7 cellular contexts compared by ENCODE assay signal in genomic region chr17:57955183-57955952, GRCh38. TPM values are rescaled to one million over a fixed set of nuclear protein-coding genes. Genes with fewer than 3 reads are reported as not detected.
DNase-seq lines count a peak whose midpoint lies in the region; ATAC-seq, FAIRE-seq and TF ChIP-seq lines count a peak whose summit lies in the region.

Gene CUEDC1, minus strand, starts transcription at chr17:57955412. Its CDS starts 69,848 bp downstream, at chr17:57885564.

- peaks cover 0 to 51% of the 10 kb centered on the region in 2 donors for H3K4me1 ChIP-seq in right atrium auricular region
- H3K4me1 ChIP-seq in prostate gland (replicated peaks) = peaks cover 3% of the 10 kb centered on the region

- TF ChIP-seq POLR2A in prostate gland (IDR thresholded peaks at IDR 0.05) = no peak

- POLR2A ChIA-PET in T-cell (lab: Charles Lee) = interaction anchor here in 1 of 2 donors (0.6 kb wide), 2 partner anchors 11 to 1110 kb away, joined by 3 to 5 read pairs; no protein-coding TSS in a partner anchor

- H3K4me1 Mint-ChIP-seq in IgD-negative memory B cell = peaks cover 22 to 27% (median 24%) of the 10 kb centered on the region in 3 donors
- peaks cover 24 to 31% (median 27%) of the 10 kb centered on the region in 3 donors for H3K4me1 Mint-ChIP-seq in T-cell

- H3K27ac Mint-ChIP-seq in IgD-negative memory B cell = peak within 1 kb of the TSS; percentile 11 to 57 (median 13)
- no peak within 1 kb of the TSS for H3K27ac Mint-ChIP-seq in T-cell

- peak; percentile 84 to 86 (median 85) for ATAC-seq in T-cell (replicated peaks in 1 of 4)

- H3K36me3 Mint-ChIP-seq in IgD-negative memory B cell = no peaks in the 10 kb centered on the region
- H3K36me3 Mint-ChIP-seq in T-cell = no peaks in the 10 kb centered on the region

- FAIRE-seq in GM18507 (lab: Jason Lieb, UNC) (no peak), urothelium cell line (lab: Jason Lieb, UNC) (peak; percentile 93)

- H3K9me3 Mint-ChIP-seq in IgD-negative memory B cell (no peaks in the 10 kb centered on the region), T-cell (no peaks in the 10 kb centered on the region)

- peak within 1 kb of the TSS; percentile 71 to 86 (median 84) for H3K4me3 Mint-ChIP-seq in IgD-negative memory B cell
- peak within 1 kb of the TSS; percentile 67 to 79 (median 76) for H3K4me3 Mint-ChIP-seq in T-cell

- H3K27ac ChIP-seq in angular gyrus (ENCODE audit: low read depth, low read length) (peak within 1 kb of the TSS; percentile 93), right atrium auricular region (peak within 1 kb of the TSS; percentile 94 to 99), prostate gland (peak within 1 kb of the TSS; percentile 96 to 97)

- peak within 1 kb of the TSS; percentile 65 to 93 for H3K4me3 ChIP-seq in right atrium auricular region
- H3K4me3 ChIP-seq in prostate gland = peak within 1 kb of the TSS; percentile 93 to 94

- DNase-seq in GM18507 (ENCODE audit: extremely low spot score, insufficient read length, low read depth) (peak; percentile 60), T-cell (peak; percentile 22 to 67 (median 50)), right atrium auricular region (ENCODE audit: low spot score) (no peak), prostate gland (ENCODE audit: low spot score) (peak; percentile 67), urothelium cell line (ENCODE audit: low spot score) (peak; percentile 95)

- H3K27me3 ChIP-seq in right atrium auricular region = no peaks in the 10 kb centered on the region
- no peaks in the 10 kb centered on the region for H3K27me3 ChIP-seq in prostate gland (replicated peaks; ENCODE audit: insufficient read depth)

- H3K27me3 Mint-ChIP-seq in IgD-negative memory B cell (peaks cover 71% of the 10 kb centered on the region), T-cell (peaks cover 10 to 25% of the 10 kb centered on the region in 2 donors)

- H3K9me3 ChIP-seq in right atrium auricular region (no peaks in the 10 kb centered on the region), prostate gland (no peaks in the 10 kb centered on the region)

- CTCF ChIA-PET in T-cell (lab: Charles Lee) = interaction anchor here (0.7 to 1.7 kb wide), 5 partner anchors 8 to 121 kb away, joined by 3 to 12 read pairs (median 3); no protein-coding TSS in a partner anchor

- WGBS in prostate gland = under 1% methylated on average over 66 of the region's 79 CpGs

- no peaks in the 10 kb centered on the region for H3K36me3 ChIP-seq in right atrium auricular region
- no peaks in the 10 kb centered on the region for H3K36me3 ChIP-seq in prostate gland

- peak; percentile 47 to 50 for TF ChIP-seq CTCF in right atrium auricular region (IDR thresholded peaks at IDR 0.05)
- peak in 2 of 4 experiments; percentile 26 to 48 for TF ChIP-seq CTCF in prostate gland (IDR thresholded peaks at IDR 0.05)

- intact Hi-C loops in prostate gland (cut with DNase I) = loop anchor here (2.0 kb wide), 1 partner anchor 63 kb away; no protein-coding TSS in a partner anchor

RNA-seq across cellular contexts. Expression of gene CUEDC1, which starts in this region (rescaled TPM):
- polyA plus RNA-seq in IgD-negative memory B cell = not detected
- total RNA-seq in T-cell = 1 to 10 TPM in 1 of 5 donors, under 1 TPM in 3, not detected in 1; 0.33 to 1.4 (median 0.74) TPM
- total RNA-seq in right atrium auricular region = 10 to 100 TPM; 32.5 to 33.3 TPM
- total RNA-seq in prostate gland = 10 to 100 TPM; 33.0 to 44.9 TPM

Comparison
In these comparisons a context has a peak if more than half of its experiments do, and no peak if none do; other contexts are left out.
1. RNA of gene CUEDC1 (total RNA-seq): 33.0 to 44.9 TPM in prostate gland and 32.5 to 33.3 TPM in right atrium auricular region; 0.33 to 1.4 TPM in T-cell; every median in the first group is over 10 times any median in the second.
2. H3K27ac Mint-ChIP-seq: peak in IgD-negative memory B cell (3 of 3); none in T-cell (0 of 2).
3. Peak in every context shown above with its lines, with median percentiles within 50 percentile points of each other: H3K27ac ChIP-seq.